Comparison of ENCODE assay signal across 16 cellular contexts in the genomic region with DNA sequence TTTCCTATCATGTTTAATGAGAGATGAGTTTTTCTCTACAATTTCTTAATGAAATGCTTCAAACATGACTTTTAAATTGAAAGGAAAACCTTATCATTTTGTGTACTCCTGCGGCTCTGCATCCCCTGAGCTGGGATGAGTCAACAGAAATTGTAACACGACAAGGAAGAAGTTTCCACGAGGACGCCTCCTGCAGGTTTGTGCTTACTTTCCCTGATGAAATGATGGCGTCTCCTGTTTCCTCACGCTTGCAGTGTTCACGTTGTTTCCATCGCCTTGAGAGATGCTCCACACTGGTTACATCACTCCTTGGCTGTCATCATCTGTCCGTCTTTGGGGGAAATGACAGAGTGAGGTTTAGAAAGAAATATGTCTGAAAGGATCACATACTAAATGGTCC.
DNase-seq lines count a peak whose midpoint lies in the region; ATAC-seq and TF ChIP-seq lines count a peak whose summit lies in the region.
"Had no signal": no experiment of that assay in that cellular context is flagged by ENCODE, and none has a peak within 500 bp of the region (broad histone marks: within the 10 kb centered on the region; RNA-seq: fewer than 3 reads in every experiment).

No MANE protein-coding gene starts in this region.

- H3K27me3 Mint-ChIP-seq in natural killer cell (ENCODE audit: low read depth in 2 of 2): no peaks in the 10 kb centered on the region
- H3K27me3 Mint-ChIP-seq: activated naive CD8-positive, alpha-beta T cell treated with anti-CD3 and anti-CD28 coated beads for 36 hours had no signal

- H3K4me1 Mint-ChIP-seq in natural killer cell: peaks cover 0 to 16% of the 10 kb centered on the region in 2 donors

- peak overlapping the region; percentile 48 for H3K4me3 ChIP-seq in adipocyte (ENCODE audit: low read length)
- H3K4me3 ChIP-seq: vagina had no signal

- H3K4me3 Mint-ChIP-seq in natural killer cell: no peak overlapping the region
- H3K4me3 Mint-ChIP-seq: activated naive CD8-positive, alpha-beta T cell treated with anti-CD3 and anti-CD28 coated beads for 36 hours; CD8-positive, alpha-beta memory T cell had no signal

- H3K9me3 Mint-ChIP-seq in natural killer cell: peaks cover 0 to 13% of the 10 kb centered on the region in 2 donors

- intact Hi-C loops in natural killer cell (cut with micrococcal nuclease): no loop called here

- DNase-seq in AG20443 (ENCODE audit: low spot score): peak; percentile 61
- peak; percentile 51 for DNase-seq in GM03348 (ENCODE audit: low spot score)
- no peak for DNase-seq in adipocyte (ENCODE audit: low read depth)
- no peak for DNase-seq in natural killer cell
- DNase-seq in occipital lobe (lab: John Stamatoyannopoulos, UW): no peak
- DNase-seq in medulla oblongata (ENCODE audit: extremely low spot score): no peak
- DNase-seq in stimulated activated naive CD4-positive, alpha-beta T cell treated with Interleukin-2 at 50 U/mL for 16 hours (lab: John Stamatoyannopoulos, UW): no peak
- DNase-seq: activated naive CD8-positive, alpha-beta T cell treated with anti-CD3 and anti-CD28 coated beads for 36 hours; activated T-cell treated with anti-CD3 and anti-CD28 coated beads for 4 hours; CD8-positive, alpha-beta memory T cell; NCI-H2081; NCI-H774; nucleus accumbens; stimulated activated naive CD8-positive, alpha-beta T cell treated with anti-CD3 and anti-CD28 coated beads, Interleukin-15, Interleukin-2, amounts not matched to agents 100 U/mL and 50 U/mL, for 24 hours had no signal

- no peaks in the 10 kb centered on the region for H3K36me3 Mint-ChIP-seq in natural killer cell
- H3K36me3 Mint-ChIP-seq: activated naive CD8-positive, alpha-beta T cell treated with anti-CD3 and anti-CD28 coated beads for 36 hours; CD8-positive, alpha-beta memory T cell had no signal

- peak overlapping the region; percentile 73 to 90 for H3K27ac Mint-ChIP-seq in natural killer cell
- H3K27ac Mint-ChIP-seq: activated naive CD8-positive, alpha-beta T cell treated with anti-CD3 and anti-CD28 coated beads for 36 hours had no signal

- ATAC-seq in natural killer cell: no peak
- ATAC-seq: activated CD4-positive, CD25-positive, alpha-beta regulatory T cell treated with anti-CD3 and anti-CD28 coated beads, Interleukin-2, amount 50 U/mL, for 24 hours had no signal

- H3K4me1 ChIP-seq in adipocyte (ENCODE audit: control insufficient read depth, insufficient read depth, low read length): peaks cover 27% of the 10 kb centered on the region
- H3K4me1 ChIP-seq: vagina had no signal

- no peak overlapping the region for H3K9ac ChIP-seq in adipocyte (ENCODE audit: low read length)

- H3K9me3 ChIP-seq in adipocyte (ENCODE audit: control insufficient read depth, low read length): no peaks in the 10 kb centered on the region
- H3K9me3 ChIP-seq: vagina had no signal

- TF ChIP-seq CTCF in natural killer cell (IDR thresholded peaks at IDR 0.05): no peak

- no peaks in the 10 kb centered on the region for H3K27me3 ChIP-seq in adipocyte (replicated peaks; ENCODE audit: control insufficient read depth, insufficient read depth, low read length)
- H3K27me3 ChIP-seq: vagina had no signal

- no peaks in the 10 kb centered on the region for H3K36me3 ChIP-seq in adipocyte (ENCODE audit: control insufficient read depth, insufficient read depth, low read length, severe bottlenecking)
- H3K36me3 ChIP-seq: vagina had no signal

Comparison
In these comparisons a context has a peak if more than half of its experiments do, and no peak if none do; other contexts are left out.
1. DNase-seq: peak in AG20443 (single experiment) and GM03348 (single experiment); none in adipocyte (single experiment), natural killer cell (single experiment), occipital lobe (single experiment), medulla oblongata (single experiment) and stimulated activated naive CD4-positive, alpha-beta T cell treated with Interleukin-2 at 50 U/mL for 16 hours (single experiment).